In genomic region chr2:218270721-218271486, GRCh38 we compare ENCODE assay signal across 8 cellular contexts. TPM values are rescaled to one million over a fixed set of nuclear protein-coding genes. Genes with fewer than 3 reads are reported as not detected.
DNase-seq lines count a peak whose midpoint lies in the region; ATAC-seq, FAIRE-seq and TF ChIP-seq lines count a peak whose summit lies in the region.

No MANE protein-coding gene starts in this region.

- peak overlapping the region; percentile 97 for H3K4me2 ChIP-seq in H9 (ENCODE audit: insufficient read depth, insufficient read length, low read length)

- H3K4me3 Mint-ChIP-seq in H9 = peak overlapping the region; percentile 80 to 92
- peak overlapping the region; percentile 91 for H3K4me3 Mint-ChIP-seq in activated naive CD8-positive, alpha-beta T cell treated with anti-CD3 and anti-CD28 coated beads, Interleukin-2, amount 10 ng/mL, durations not matched to agents 7 days and 5 days

- H3K23ac ChIP-seq in H9 (ENCODE audit: insufficient read length, low read depth, low read length) = no peak overlapping the region

- H2BK12ac ChIP-seq in H9 (ENCODE audit: insufficient read length, low read depth, low read length) = no peak overlapping the region

- no peak overlapping the region for H2BK120ac ChIP-seq in H9 (ENCODE audit: low read depth, low read length, poor library complexity, severe bottlenecking)

- H3K9ac ChIP-seq in H9 (ENCODE audit: extremely low read depth, insufficient read length, low read length) = peak overlapping the region; percentile 73
- H3K9ac ChIP-seq in kidney (ENCODE audit: low read length in 2 of 2) = peak overlapping the region; percentile 56 to 94

- no peak overlapping the region for H2BK15ac ChIP-seq in H9 (ENCODE audit: low read depth, low read length)

- no peaks in the 10 kb centered on the region for H4K20me1 ChIP-seq in H9 (ENCODE audit: control insufficient read depth, insufficient read depth, insufficient read length)

- H3K4me3 ChIP-seq in ACC112 (ENCODE audit: low read depth, low read length) (peak overlapping the region; percentile 77), kidney (ENCODE audit: low read length in 2 of 2) (peak overlapping the region; percentile 81 to 95)

- TF ChIP-seq CTCF in H9 (conservative IDR thresholded peaks at IDR 0.05) (no peak), kidney (IDR thresholded peaks at IDR 0.05; ENCODE audit: borderline replicate concordance, extremely low read depth, insufficient read depth) (no peak)

- WGBS in H9 (ENCODE audit: extremely low coverage, insufficient read length, low lambda C conversion rate) = no CpG with 5 or more reads among the region's 23 CpGs

- H3K27me3 Mint-ChIP-seq in H9 (ENCODE audit: low read depth) = no peaks in the 10 kb centered on the region; the same call in 1 of the 2 replicates
- no peaks in the 10 kb centered on the region for H3K27me3 Mint-ChIP-seq in activated naive CD8-positive, alpha-beta T cell treated with anti-CD3 and anti-CD28 coated beads, Interleukin-2, amount 10 ng/mL, durations not matched to agents 7 days and 5 days

- H3K56ac ChIP-seq in H9 (ENCODE audit: insufficient read length, low read depth, low read length) = no peak overlapping the region

- peaks cover 22% of the 10 kb centered on the region for H3K79me2 ChIP-seq in ACC112 (ENCODE audit: control insufficient read depth, insufficient read depth, low read length, unreplicated experiment)
- no peaks in the 10 kb centered on the region for H3K79me2 ChIP-seq in H9 (ENCODE audit: insufficient read depth, low read length)

- no peak overlapping the region for H4K91ac ChIP-seq in H9 (ENCODE audit: insufficient read length, low read depth, low read length)

- H3K27me3 ChIP-seq in ACC112 (ENCODE audit: insufficient read depth, low read length) (no peaks in the 10 kb centered on the region), H9 (ENCODE audit: insufficient read depth, low read length) (no peaks in the 10 kb centered on the region)

- peaks cover 9% of the 10 kb centered on the region for H3K23me2 ChIP-seq in H9 (ENCODE audit: insufficient read length, low read depth, low read length, poor library complexity, severe bottlenecking)

- no peak overlapping the region for H3K14ac ChIP-seq in H9 (ENCODE audit: insufficient read depth, low read length)

- H3K4me1 ChIP-seq in ACC112 (ENCODE audit: control insufficient read depth, insufficient read depth, low read length, unreplicated experiment) (peaks cover 16% of the 10 kb centered on the region), H9 (ENCODE audit: insufficient read depth, low read length) (no peaks in the 10 kb centered on the region), kidney (ENCODE audit: control insufficient read depth in 1 of 2, insufficient read depth in 1 of 2, low read depth in 1 of 2, low read length in 2 of 2) (peaks cover 8 to 29% of the 10 kb centered on the region in 2 donors)

- ATAC-seq in activated naive CD8-positive, alpha-beta T cell treated with anti-CD3 and anti-CD28 coated beads, Interleukin-2, amount 10 ng/mL, durations not matched to agents 7 days and 5 days (ENCODE audit: low read depth) = no peak
- ATAC-seq in GM19455 (IDR thresholded peaks at IDR 0.05; ENCODE audit: unreplicated experiment) (no peak), GM18520 (IDR thresholded peaks at IDR 0.05; ENCODE audit: unreplicated experiment) (no peak)

- H2BK20ac ChIP-seq in H9 (ENCODE audit: low read depth, low read length, poor library complexity, severe bottlenecking) = no peak overlapping the region

- no peak overlapping the region for H4K5ac ChIP-seq in H9 (ENCODE audit: insufficient read length, low read depth, low read length)

- H3K27ac ChIP-seq in ACC112 (ENCODE audit: low read depth, low read length) = no peak overlapping the region
- no peak overlapping the region for H3K27ac ChIP-seq in H9 (ENCODE audit: insufficient read length, low read depth, low read length)
- peak overlapping the region; percentile 43 to 76 for H3K27ac ChIP-seq in kidney (ENCODE audit: low read depth in 2 of 2, low read length in 2 of 2)

- no peak overlapping the region for H4K8ac ChIP-seq in H9 (replicated peaks; ENCODE audit: insufficient read length, low read depth, low read length)

- H2AFZ ChIP-seq in ACC112 (ENCODE audit: low read length, unreplicated experiment) = no peak overlapping the region
- no peak overlapping the region for H2AFZ ChIP-seq in H9 (ENCODE audit: low read length)

- intact Hi-C loops in kidney (cut with DNase I) = loop anchor here (10.0 kb wide), 1 partner anchor 194 kb away; no protein-coding TSS in a partner anchor

- DNase-seq in H9 (no peak), kidney (no peak), superior temporal gyrus (ENCODE audit: extremely low spot score) (peak; percentile 25), T-helper 9 cell (no peak)
- DNase-seq in activated naive CD8-positive, alpha-beta T cell treated with anti-CD3 and anti-CD28 coated beads, Interleukin-2, amount 10 ng/mL, durations not matched to agents 7 days and 5 days = no peak

- peak overlapping the region in 2 of 3 experiments; percentile 77 to 88; a peak in 4 of 7 replicates for H3K27ac Mint-ChIP-seq in H9
- H3K27ac Mint-ChIP-seq in activated naive CD8-positive, alpha-beta T cell treated with anti-CD3 and anti-CD28 coated beads, Interleukin-2, amount 10 ng/mL, durations not matched to agents 7 days and 5 days = peak overlapping the region; percentile 91

- H3K79me1 ChIP-seq in H9 (ENCODE audit: insufficient read depth, low read depth, low read length, poor library complexity, severe bottlenecking) = no peaks in the 10 kb centered on the region

- no peak overlapping the region for H3K4ac ChIP-seq in H9 (ENCODE audit: low read depth, low read length)

- H3K36me3 Mint-ChIP-seq in H9 (ENCODE audit: insufficient read depth in 1 of 3, low read depth in 3 of 3) = peaks cover 18 to 48% (median 44%) of the 10 kb centered on the region in 3 experiments; a peak in 6 of 7 replicates
- peaks cover 13% of the 10 kb centered on the region for H3K36me3 Mint-ChIP-seq in activated naive CD8-positive, alpha-beta T cell treated with anti-CD3 and anti-CD28 coated beads, Interleukin-2, amount 10 ng/mL, durations not matched to agents 7 days and 5 days

- no peaks in the 10 kb centered on the region for H3K9me3 Mint-ChIP-seq in H9
- H3K9me3 Mint-ChIP-seq in activated naive CD8-positive, alpha-beta T cell treated with anti-CD3 and anti-CD28 coated beads, Interleukin-2, amount 10 ng/mL, durations not matched to agents 7 days and 5 days = no peaks in the 10 kb centered on the region

- no peak for FAIRE-seq in kidney (lab: Jason Lieb, UNC)

- no peak overlapping the region for H3K18ac ChIP-seq in H9 (ENCODE audit: insufficient read length, low read depth, low read length)

- H3K36me3 ChIP-seq in ACC112 (ENCODE audit: insufficient read depth, low read length) = peaks cover 9% of the 10 kb centered on the region; the same call in 1 of the 2 replicates
- peaks cover 26 to 42% of the 10 kb centered on the region in 2 donors for H3K36me3 ChIP-seq in kidney (ENCODE audit: control insufficient read depth in 1 of 2, insufficient read depth in 2 of 2, low read length in 2 of 2)

- no peaks in the 10 kb centered on the region for H3K9me3 ChIP-seq in H9 (ENCODE audit: control insufficient read depth, low read depth, low read length)
- H3K9me3 ChIP-seq in kidney (ENCODE audit: control insufficient read depth in 1 of 2, low read length in 2 of 2) = no peaks in the 10 kb centered on the region

- H3K4me1 Mint-ChIP-seq in H9 = peaks cover 18 to 21% of the 10 kb centered on the region in 2 experiments
- H3K4me1 Mint-ChIP-seq in activated naive CD8-positive, alpha-beta T cell treated with anti-CD3 and anti-CD28 coated beads, Interleukin-2, amount 10 ng/mL, durations not matched to agents 7 days and 5 days = peaks cover 31% of the 10 kb centered on the region

- POLR2A ChIA-PET in activated naive CD8-positive, alpha-beta T cell treated with anti-CD3 and anti-CD28 coated beads, Interleukin-2, amount 10 ng/mL, durations not matched to agents 7 days and 5 days (lab: Charles Lee) = interaction anchor here (0.6 to 7.8 kb wide), 12 partner anchors 9 to 192 kb away, joined by 3 to 76 read pairs (median 6); partner anchors contain the start of genes ARPC2, CTDSP1 and GPBAR1

- no peak overlapping the region for H2AK5ac ChIP-seq in H9 (ENCODE audit: insufficient read length, low read length)

- H3T11ph ChIP-seq in H9 (ENCODE audit: low read length) = no peak overlapping the region

- H2BK5ac ChIP-seq in H9 (ENCODE audit: insufficient read length, low read length) = no peak overlapping the region

RNA-seq across cellular contexts. Expression of gene PNKD, which starts 0.6 kb away (rescaled TPM):
- total RNA-seq in H9 (2021) = 31.6 and 32.3 TPM in 2 replicates
- total RNA-seq in activated naive CD8-positive, alpha-beta T cell treated with anti-CD3 and anti-CD28 coated beads, Interleukin-2, amount 10 ng/mL, durations not matched to agents 7 days and 5 days = 10 to 100 TPM; 33.9 to 36.3 TPM
- total RNA-seq in kidney = 90.6 TPM
- polyA plus RNA-seq in kidney (ENCODE audit: insufficient read depth, low read depth, low replicate concordance) = 244 TPM

RNA-seq across cellular contexts. Expression of gene AAMP, which starts 1.0 kb away (rescaled TPM):
- 103 and 106 TPM in 2 replicates for total RNA-seq in H9 (2021)
- total RNA-seq in activated naive CD8-positive, alpha-beta T cell treated with anti-CD3 and anti-CD28 coated beads, Interleukin-2, amount 10 ng/mL, durations not matched to agents 7 days and 5 days = 10 to 100 TPM; 45.2 to 51.7 TPM
- 70.1 TPM for total RNA-seq in kidney
- 108 TPM for polyA plus RNA-seq in kidney (ENCODE audit: insufficient read depth, low read depth, low replicate concordance)

RNA-seq across cellular contexts. Expression of gene GPBAR1, which starts 10.1 kb away (rescaled TPM):
- total RNA-seq in H9 (2021) (0.37 and 0.44 TPM in 2 replicates), kidney (3.2 TPM)
- total RNA-seq in activated naive CD8-positive, alpha-beta T cell treated with anti-CD3 and anti-CD28 coated beads, Interleukin-2, amount 10 ng/mL, durations not matched to agents 7 days and 5 days = under 1 TPM; 0.71 to 0.72 TPM
- polyA plus RNA-seq in kidney (ENCODE audit: insufficient read depth, low read depth, low replicate concordance) = 6.0 TPM

RNA-seq across cellular contexts. Expression of gene TMBIM1, which starts 21.4 kb away (rescaled TPM):
- total RNA-seq in H9 (2021) (17.4 and 20.1 TPM in 2 replicates), kidney (217 TPM)
- 10 to 100 TPM; 61.0 to 71.5 TPM for total RNA-seq in activated naive CD8-positive, alpha-beta T cell treated with anti-CD3 and anti-CD28 coated beads, Interleukin-2, amount 10 ng/mL, durations not matched to agents 7 days and 5 days
- polyA plus RNA-seq in kidney (ENCODE audit: insufficient read depth, low read depth, low replicate concordance) = 130 TPM

RNA-seq across cellular contexts. Expression of gene ARPC2, which starts 53.9 kb away (rescaled TPM):
- total RNA-seq in H9 (2021) (197 and 204 TPM in 2 replicates), kidney (252 TPM)
- total RNA-seq in activated naive CD8-positive, alpha-beta T cell treated with anti-CD3 and anti-CD28 coated beads, Interleukin-2, amount 10 ng/mL, durations not matched to agents 7 days and 5 days = 100 to 1,000 TPM; 707 to 735 TPM
- polyA plus RNA-seq in kidney (ENCODE audit: insufficient read depth, low read depth, low replicate concordance) = 195 TPM

Comparison
In these comparisons a context has a peak if more than half of its experiments do, and no peak if none do; other contexts are left out.
1. H3K27ac ChIP-seq: peak in kidney (2 of 2); none in ACC112 (single experiment) and H9 (single experiment).